In genomic region chr12:52486166-52487105, GRCh38 we compare ENCODE assay signal across 35 cellular contexts. TPM values are rescaled to one million over a fixed set of nuclear protein-coding genes. Genes with fewer than 3 reads are reported as not detected.
"Had no signal": no experiment of that assay in that cellular context is flagged by ENCODE, and none has a peak within 500 bp of the region (broad histone marks: within the 10 kb centered on the region; RNA-seq: fewer than 3 reads in every experiment).

No MANE protein-coding gene starts in this region.

- FAIRE-seq: colon, TTC549 had no signal

- H3K9me3 Mint-ChIP-seq: activated T-cell treated with anti-CD3 and anti-CD28 coated beads, Interleukin-2, amount 50 U/mL, for 72 hours; effector memory CD8-positive, alpha-beta T cell had no signal

- H3K27ac ChIP-seq: ascending aorta, esophagus muscularis mucosa, gastroesophageal sphincter, heart right ventricle, hepatocyte, VCaP had no signal

- H3K36me3 Mint-ChIP-seq: activated naive CD4-positive, alpha-beta T cell treated with anti-CD3 and anti-CD28 coated beads, Interleukin-2, amount 10 ng/mL, durations not matched to agents 7 days and 5 days; activated naive CD8-positive, alpha-beta T cell treated with anti-CD3 and anti-CD28 coated beads, Interleukin-2, amount 10 ng/mL, durations not matched to agents 7 days and 5 days; brain had no signal

- ATAC-seq: activated naive CD4-positive, alpha-beta T cell treated with anti-CD3 and anti-CD28 coated beads, Interleukin-2, amount 50 U/mL, for 72 hours; activated T-cell treated with anti-CD3 and anti-CD28 coated beads, Interleukin-2, amount 50 U/mL, for 72 hours; effector memory CD8-positive, alpha-beta T cell; gastroesophageal sphincter; heart right ventricle; T-helper 17 cell; WTC11 had no signal

- H3K4me1 ChIP-seq: ascending aorta, esophagus muscularis mucosa, gastroesophageal sphincter, heart right ventricle had no signal

- H3K36me3 ChIP-seq: ascending aorta, esophagus muscularis mucosa, gastroesophageal sphincter, heart right ventricle had no signal

- H3K27me3 ChIP-seq: ascending aorta, esophagus muscularis mucosa had no signal

- H3K9me3 ChIP-seq: ascending aorta, esophagus muscularis mucosa had no signal

- DNase-seq: activated CD4-positive, alpha-beta memory T cell treated with anti-CD3 and anti-CD28 coated beads, Interleukin-2, amount 10 ng/mL, durations not matched to agents 7 days and 5 days; activated CD4-positive, alpha-beta T cell treated with anti-CD3 and anti-CD28 coated beads for 1 hour; activated CD4-positive, alpha-beta T cell treated with anti-CD3 and anti-CD28 coated beads for 4 hours; activated CD4-positive, alpha-beta T cell treated with anti-CD3 and anti-CD28 coated beads, Interleukin-2, amount 10 ng/mL, durations not matched to agents 7 days and 5 days; activated CD4-positive, alpha-beta T cell treated with anti-CD3 and anti-CD28 coated beads, Interleukin-2, amount 50 U/mL, for 4 hours; activated CD8-positive, alpha-beta memory T cell treated with anti-CD3 and anti-CD28 coated beads, Interleukin-2, amount 50 U/mL, for 48 hours; activated gamma-delta T cell; activated naive CD4-positive, alpha-beta T cell; activated naive CD4-positive, alpha-beta T cell treated with anti-CD3 and anti-CD28 coated beads, Interleukin-2, amount 10 ng/mL, durations not matched to agents 7 days and 5 days; activated naive CD8-positive, alpha-beta T cell treated with anti-CD3 and anti-CD28 coated beads, Interleukin-2, amount 10 ng/mL, durations not matched to agents 7 days and 5 days; activated T-cell treated with anti-CD3 and anti-CD28 coated beads for 4 hours; activated T-cell treated with anti-CD3 and anti-CD28 coated beads, Interleukin-2, amount 50 U/mL, for 24 hours; activated T-cell treated with anti-CD3 and anti-CD28 coated beads, Interleukin-2, amount 50 U/mL, for 72 hours; caudate nucleus; cortex of kidney; dermis blood vessel endothelial cell; effector CD4-positive, alpha-beta T cell; effector memory CD8-positive, alpha-beta T cell; foreskin melanocyte; heart right ventricle; T-helper 1 cell; T-helper 17 cell had no signal

- H3K4me3 ChIP-seq: ascending aorta, esophagus muscularis mucosa, gastroesophageal sphincter, heart right ventricle, hepatocyte had no signal

- H3K4me1 Mint-ChIP-seq: activated CD4-positive, alpha-beta memory T cell treated with anti-CD3 and anti-CD28 coated beads, Interleukin-2, amount 10 ng/mL, durations not matched to agents 7 days and 5 days; activated CD4-positive, alpha-beta T cell treated with anti-CD3 and anti-CD28 coated beads, Interleukin-2, amount 10 ng/mL, durations not matched to agents 7 days and 5 days; activated naive CD4-positive, alpha-beta T cell treated with anti-CD3 and anti-CD28 coated beads, Interleukin-2, amount 10 ng/mL, durations not matched to agents 7 days and 5 days; activated naive CD8-positive, alpha-beta T cell treated with anti-CD3 and anti-CD28 coated beads, Interleukin-2, amount 10 ng/mL, durations not matched to agents 7 days and 5 days; brain; T-helper 17 cell; WTC11 had no signal

- H3K4me3 Mint-ChIP-seq: activated CD4-positive, alpha-beta memory T cell treated with anti-CD3 and anti-CD28 coated beads, Interleukin-2, amount 10 ng/mL, durations not matched to agents 7 days and 5 days; activated CD4-positive, alpha-beta T cell treated with anti-CD3 and anti-CD28 coated beads, Interleukin-2, amount 10 ng/mL, durations not matched to agents 7 days and 5 days; activated naive CD4-positive, alpha-beta T cell treated with anti-CD3 and anti-CD28 coated beads, Interleukin-2, amount 10 ng/mL, durations not matched to agents 7 days and 5 days; activated naive CD8-positive, alpha-beta T cell treated with anti-CD3 and anti-CD28 coated beads, Interleukin-2, amount 10 ng/mL, durations not matched to agents 7 days and 5 days; activated T-cell treated with anti-CD3 and anti-CD28 coated beads, Interleukin-2, amount 50 U/mL, for 24 hours; activated T-cell treated with anti-CD3 and anti-CD28 coated beads, Interleukin-2, amount 50 U/mL, for 72 hours; brain; effector memory CD8-positive, alpha-beta T cell; T-helper 17 cell; WTC11 had no signal

- H3K27ac Mint-ChIP-seq: activated CD4-positive, alpha-beta memory T cell treated with anti-CD3 and anti-CD28 coated beads, Interleukin-2, amount 10 ng/mL, durations not matched to agents 7 days and 5 days; activated CD4-positive, alpha-beta T cell treated with anti-CD3 and anti-CD28 coated beads, Interleukin-2, amount 10 ng/mL, durations not matched to agents 7 days and 5 days; activated naive CD4-positive, alpha-beta T cell treated with anti-CD3 and anti-CD28 coated beads, Interleukin-2, amount 10 ng/mL, durations not matched to agents 7 days and 5 days; activated naive CD4-positive, alpha-beta T cell treated with anti-CD3 and anti-CD28 coated beads, Interleukin-2, amount 50 U/mL, for 72 hours; activated naive CD8-positive, alpha-beta T cell treated with anti-CD3 and anti-CD28 coated beads, Interleukin-2, amount 10 ng/mL, durations not matched to agents 7 days and 5 days; activated T-cell treated with anti-CD3 and anti-CD28 coated beads, Interleukin-2, amount 50 U/mL, for 24 hours; activated T-cell treated with anti-CD3 and anti-CD28 coated beads, Interleukin-2, amount 50 U/mL, for 72 hours; brain; effector memory CD8-positive, alpha-beta T cell; T-helper 17 cell; WTC11 had no signal

RNA-seq across cellular contexts. Expression of gene KRT6A, which starts 6.6 kb away (rescaled TPM):
- total RNA-seq: activated CD4-positive, alpha-beta memory T cell treated with anti-CD3 and anti-CD28 coated beads, Interleukin-2, amount 10 ng/mL, durations not matched to agents 7 days and 5 days; activated CD4-positive, alpha-beta T cell treated with anti-CD3 and anti-CD28 coated beads, Interleukin-2, amount 10 ng/mL, durations not matched to agents 7 days and 5 days; activated naive CD4-positive, alpha-beta T cell treated with anti-CD3 and anti-CD28 coated beads, Interleukin-2, amount 50 U/mL, for 72 hours; activated naive CD8-positive, alpha-beta T cell treated with anti-CD3 and anti-CD28 coated beads, Interleukin-2, amount 10 ng/mL, durations not matched to agents 7 days and 5 days; activated T-cell treated with anti-CD3 and anti-CD28 coated beads, Interleukin-2, amount 50 U/mL, for 72 hours; chondrocyte; epithelial cell of proximal tubule; glomerular endothelial cell; T-helper 17 cell; WTC11 had no signal

RNA-seq across cellular contexts. Expression of gene KRT6C, which starts 12.8 kb away (rescaled TPM):
- total RNA-seq: activated CD4-positive, alpha-beta memory T cell treated with anti-CD3 and anti-CD28 coated beads, Interleukin-2, amount 10 ng/mL, durations not matched to agents 7 days and 5 days; activated CD4-positive, alpha-beta T cell treated with anti-CD3 and anti-CD28 coated beads, Interleukin-2, amount 10 ng/mL, durations not matched to agents 7 days and 5 days; activated naive CD4-positive, alpha-beta T cell treated with anti-CD3 and anti-CD28 coated beads, Interleukin-2, amount 50 U/mL, for 72 hours; activated naive CD8-positive, alpha-beta T cell treated with anti-CD3 and anti-CD28 coated beads, Interleukin-2, amount 10 ng/mL, durations not matched to agents 7 days and 5 days; activated T-cell treated with anti-CD3 and anti-CD28 coated beads, Interleukin-2, amount 50 U/mL, for 72 hours; ascending aorta; chondrocyte; dermis blood vessel endothelial cell; epithelial cell of proximal tubule; esophagus muscularis mucosa; glomerular endothelial cell; heart right ventricle; T-helper 17 cell; WTC11 had no signal

RNA-seq across cellular contexts. Expression of gene KRT5, which starts 33.8 kb away (rescaled TPM):
- total RNA-seq: activated CD4-positive, alpha-beta memory T cell treated with anti-CD3 and anti-CD28 coated beads, Interleukin-2, amount 10 ng/mL, durations not matched to agents 7 days and 5 days; activated CD4-positive, alpha-beta T cell treated with anti-CD3 and anti-CD28 coated beads, Interleukin-2, amount 10 ng/mL, durations not matched to agents 7 days and 5 days; activated naive CD4-positive, alpha-beta T cell treated with anti-CD3 and anti-CD28 coated beads, Interleukin-2, amount 50 U/mL, for 72 hours; activated naive CD8-positive, alpha-beta T cell treated with anti-CD3 and anti-CD28 coated beads, Interleukin-2, amount 10 ng/mL, durations not matched to agents 7 days and 5 days; activated T-cell treated with anti-CD3 and anti-CD28 coated beads, Interleukin-2, amount 50 U/mL, for 72 hours; chondrocyte; epithelial cell of proximal tubule; glomerular endothelial cell; T-helper 17 cell; WTC11 had no signal

RNA-seq across cellular contexts. Expression of gene KRT6B, which starts 34.5 kb away (rescaled TPM):
- total RNA-seq: activated CD4-positive, alpha-beta memory T cell treated with anti-CD3 and anti-CD28 coated beads, Interleukin-2, amount 10 ng/mL, durations not matched to agents 7 days and 5 days; activated CD4-positive, alpha-beta T cell treated with anti-CD3 and anti-CD28 coated beads, Interleukin-2, amount 10 ng/mL, durations not matched to agents 7 days and 5 days; activated naive CD4-positive, alpha-beta T cell treated with anti-CD3 and anti-CD28 coated beads, Interleukin-2, amount 50 U/mL, for 72 hours; activated naive CD8-positive, alpha-beta T cell treated with anti-CD3 and anti-CD28 coated beads, Interleukin-2, amount 10 ng/mL, durations not matched to agents 7 days and 5 days; activated T-cell treated with anti-CD3 and anti-CD28 coated beads, Interleukin-2, amount 50 U/mL, for 72 hours; chondrocyte; epithelial cell of proximal tubule; esophagus muscularis mucosa; glomerular endothelial cell; heart right ventricle; hepatocyte; T-helper 17 cell; WTC11 had no signal

RNA-seq across cellular contexts. Expression of gene KRT75, which starts 52.3 kb away (rescaled TPM):
- total RNA-seq: activated CD4-positive, alpha-beta memory T cell treated with anti-CD3 and anti-CD28 coated beads, Interleukin-2, amount 10 ng/mL, durations not matched to agents 7 days and 5 days; activated CD4-positive, alpha-beta T cell treated with anti-CD3 and anti-CD28 coated beads, Interleukin-2, amount 10 ng/mL, durations not matched to agents 7 days and 5 days; activated naive CD4-positive, alpha-beta T cell treated with anti-CD3 and anti-CD28 coated beads, Interleukin-2, amount 50 U/mL, for 72 hours; activated naive CD8-positive, alpha-beta T cell treated with anti-CD3 and anti-CD28 coated beads, Interleukin-2, amount 10 ng/mL, durations not matched to agents 7 days and 5 days; activated T-cell treated with anti-CD3 and anti-CD28 coated beads, Interleukin-2, amount 50 U/mL, for 72 hours; ascending aorta; chondrocyte; dermis blood vessel endothelial cell; epithelial cell of proximal tubule; esophagus muscularis mucosa; gastroesophageal sphincter; glomerular endothelial cell; heart right ventricle; hepatocyte; T-helper 17 cell; WTC11 had no signal
